10 cellular contexts compared by ENCODE assay signal in genomic region chr21:34790834-34791233, GRCh38.
"Had no signal": no experiment of that assay in that cellular context is flagged by ENCODE, and none has a peak within 500 bp of the region (broad histone marks: within the 10 kb centered on the region; RNA-seq: fewer than 3 reads in every experiment).

No MANE protein-coding gene starts in this region.

- H3K27me3 Mint-ChIP-seq: activated CD8-positive, alpha-beta T cell treated with anti-CD3 and anti-CD28 coated beads for 36 hours had no signal

- H3K4me3 ChIP-seq: ascending aorta, ovary, skin epidermis, tibial artery, uterus had no signal

- H3K27ac Mint-ChIP-seq: activated CD8-positive, alpha-beta T cell treated with anti-CD3 and anti-CD28 coated beads for 36 hours; endodermal cell had no signal

- H3K36me3 ChIP-seq: ascending aorta, ovary, uterus had no signal

- H3K27ac ChIP-seq: ascending aorta, ovary, skin epidermis, tibial artery, uterus had no signal

- H3K4me1 ChIP-seq: ascending aorta had no signal

- DNase-seq: activated CD4-positive, alpha-beta T cell treated with anti-CD3 and anti-CD28 coated beads for 4 hours; activated CD8-positive, alpha-beta memory T cell treated with anti-CD3 and anti-CD28 coated beads, Interleukin-2, amount 50 U/mL, for 4 hours; activated CD8-positive, alpha-beta T cell treated with anti-CD3 and anti-CD28 coated beads for 36 hours; endodermal cell; ovary; tibial artery; uterus had no signal

- H3K9me3 Mint-ChIP-seq: activated CD8-positive, alpha-beta T cell treated with anti-CD3 and anti-CD28 coated beads for 36 hours; endodermal cell; neural crest cell had no signal

- H3K9me3 ChIP-seq: ascending aorta, ovary, tibial artery, uterus had no signal

- H3K4me3 Mint-ChIP-seq: activated CD8-positive, alpha-beta T cell treated with anti-CD3 and anti-CD28 coated beads for 36 hours; endodermal cell; neural crest cell had no signal

- H3K27me3 ChIP-seq: ascending aorta, ovary, tibial artery had no signal

- ATAC-seq: activated CD8-positive, alpha-beta T cell treated with anti-CD3 and anti-CD28 coated beads for 36 hours had no signal
